9 cellular contexts compared by ENCODE assay signal in the genomic region with DNA sequence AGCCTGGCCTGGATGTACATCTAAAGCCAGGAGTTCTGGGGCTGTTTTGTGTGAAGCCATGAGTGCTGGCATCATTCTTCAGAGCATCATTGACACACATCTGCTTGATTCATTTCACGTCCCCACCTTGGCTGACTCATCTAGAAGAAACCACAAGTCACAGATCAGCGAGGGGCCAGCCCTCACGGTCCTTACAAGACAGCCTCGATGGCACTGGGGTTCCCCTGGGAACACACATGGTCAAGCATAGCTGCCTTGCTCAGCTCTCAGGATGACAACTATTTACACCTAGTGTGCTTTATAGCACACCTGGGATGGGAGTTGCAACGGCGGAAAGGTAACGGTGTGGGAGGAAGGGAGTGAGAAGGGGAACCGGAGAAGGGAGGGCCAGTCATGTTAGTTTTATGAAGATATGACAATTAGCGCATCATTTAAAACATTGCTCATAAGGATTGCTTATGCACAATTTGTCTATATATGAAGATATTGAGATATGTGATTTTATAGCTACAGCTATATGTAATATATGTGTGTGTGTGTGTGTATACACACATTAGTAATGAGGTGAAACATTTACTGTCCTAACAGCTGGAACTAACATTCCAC.
DNase-seq lines count a peak whose midpoint lies in the region; ATAC-seq and TF ChIP-seq lines count a peak whose summit lies in the region.
"Had no signal": no experiment of that assay in that cellular context is flagged by ENCODE, and none has a peak within 500 bp of the region (broad histone marks: within the 10 kb centered on the region; RNA-seq: fewer than 3 reads in every experiment).

No MANE protein-coding gene starts in this region.

- H3K27ac ChIP-seq in tibial nerve (no peak overlapping the region), substantia nigra (ENCODE audit: low read depth, low read length, poor library complexity, severe bottlenecking) (no peak overlapping the region)

- DNase-seq in NB4 (ENCODE audit: low read depth) = peak; percentile 25
- peak; percentile 58 to 62 for DNase-seq in stimulated activated CD4-positive, alpha-beta T cell treated with anti-CD3 and anti-CD28 coated beads, Interleukin-15, amount 100 ng/mL, for 48 hours (ENCODE audit: low read depth in 2 of 2)
- DNase-seq in CD1c-positive myeloid dendritic cell (ENCODE audit: extremely low spot score) = no peak
- no peak for DNase-seq in tibial nerve (ENCODE audit: low spot score in 2 of 2)
- DNase-seq in substantia nigra (lab: John Stamatoyannopoulos, UW) = no peak
- DNase-seq in AG20443 (ENCODE audit: low spot score) = no peak
- DNase-seq: NCI-H1436 had no signal

- TF ChIP-seq EP300 in tibial nerve (IDR thresholded peaks at IDR 0.05) = no peak

- no peak for TF ChIP-seq POLR2A in NB4 (IDR thresholded peaks at IDR 0.05; ENCODE audit: extremely low read depth, insufficient read length)
- TF ChIP-seq POLR2A in tibial nerve (IDR thresholded peaks at IDR 0.05) = no peak

- peaks cover 0 to 12% of the 10 kb centered on the region in 2 donors for H3K27me3 ChIP-seq in tibial nerve

- no peaks in the 10 kb centered on the region for H3K36me3 ChIP-seq in tibial nerve

- ATAC-seq in GM18867 (IDR thresholded peaks at IDR 0.05; ENCODE audit: unreplicated experiment) (peak; percentile 89), GM21786 (IDR thresholded peaks at IDR 0.05; ENCODE audit: unreplicated experiment) (peak; percentile 91)

- no peak for TF ChIP-seq CTCF in NB4 (IDR thresholded peaks at IDR 0.05; ENCODE audit: low read depth, low read length)
- TF ChIP-seq CTCF in tibial nerve (IDR thresholded peaks at IDR 0.05) = no peak

- H3K4me1 ChIP-seq in tibial nerve = no peaks in the 10 kb centered on the region

- H3K9me3 ChIP-seq in tibial nerve = peaks cover 0 to 14% (median 2%) of the 10 kb centered on the region in 4 donors

- no peak overlapping the region for H3K4me3 ChIP-seq in NB4 (ENCODE audit: low read depth, low read length)
- H3K4me3 ChIP-seq in tibial nerve = no peak overlapping the region

- WGBS in tibial nerve, 2 donors = 82 to 86% methylated on average over 9 of the region's 9 CpGs

Comparison
In these comparisons a context has a peak if more than half of its experiments do, and no peak if none do; other contexts are left out.
1. DNase-seq: peak in NB4 (single experiment) and stimulated activated CD4-positive, alpha-beta T cell treated with anti-CD3 and anti-CD28 coated beads, Interleukin-15, amount 100 ng/mL, for 48 hours (2 of 2); none in CD1c-positive myeloid dendritic cell (single experiment), tibial nerve (0 of 2), substantia nigra (0 of 49) and AG20443 (single experiment).